23 cellular contexts compared by ENCODE assay signal in genomic region chr10:48580236-48580635, GRCh38. TPM values are rescaled to one million over a fixed set of nuclear protein-coding genes. Genes with fewer than 3 reads are reported as not detected.
"Had no signal": no experiment of that assay in that cellular context is flagged by ENCODE, and none has a peak within 500 bp of the region (broad histone marks: within the 10 kb centered on the region; RNA-seq: fewer than 3 reads in every experiment).

No MANE protein-coding gene starts in this region.

- H3K36me3 ChIP-seq: adrenal gland, breast epithelium, neutrophil, spleen, tibial artery, uterus had no signal

- H3K4me3 ChIP-seq: adrenal gland, breast epithelium, lung, spleen, tibial artery, uterus had no signal

- H3K27ac Mint-ChIP-seq: activated CD4-positive, alpha-beta T cell treated with anti-CD3 and anti-CD28 coated beads, Interleukin-2, amount 10 ng/mL, durations not matched to agents 7 days and 5 days; activated CD8-positive, alpha-beta T cell treated with anti-CD3 and anti-CD28 coated beads, Interleukin-2, amount 10 ng/mL, durations not matched to agents 7 days and 5 days; activated T-cell treated with anti-CD3 and anti-CD28 coated beads, Interleukin-2, amount 50 U/mL, for 72 hours; effector memory CD8-positive, alpha-beta T cell; naive thymus-derived CD4-positive, alpha-beta T cell had no signal

- H3K36me3 Mint-ChIP-seq: naive thymus-derived CD4-positive, alpha-beta T cell had no signal

- H3K4me1 Mint-ChIP-seq: activated CD4-positive, alpha-beta T cell treated with anti-CD3 and anti-CD28 coated beads, Interleukin-2, amount 10 ng/mL, durations not matched to agents 7 days and 5 days had no signal

- H3K9me3 ChIP-seq: adrenal gland, breast epithelium, neutrophil, tibial artery, uterus had no signal

- H3K4me1 ChIP-seq: adrenal gland, breast epithelium, foreskin keratinocyte, tibial artery had no signal

- H3K4me3 Mint-ChIP-seq: activated CD4-positive, alpha-beta T cell treated with anti-CD3 and anti-CD28 coated beads, Interleukin-2, amount 10 ng/mL, durations not matched to agents 7 days and 5 days; activated CD8-positive, alpha-beta T cell treated with anti-CD3 and anti-CD28 coated beads, Interleukin-2, amount 10 ng/mL, durations not matched to agents 7 days and 5 days; activated T-cell treated with anti-CD3 and anti-CD28 coated beads, Interleukin-2, amount 50 U/mL, for 72 hours; effector memory CD8-positive, alpha-beta T cell; naive thymus-derived CD4-positive, alpha-beta T cell had no signal

- DNase-seq: activated CD4-positive, alpha-beta T cell treated with anti-CD3 and anti-CD28 coated beads, Interleukin-2, amount 10 ng/mL, durations not matched to agents 7 days and 5 days; activated CD8-positive, alpha-beta memory T cell treated with anti-CD3 and anti-CD28 coated beads, Interleukin-2, amount 50 U/mL, for 48 hours; activated CD8-positive, alpha-beta T cell treated with anti-CD3 and anti-CD28 coated beads, Interleukin-2, amount 10 ng/mL, durations not matched to agents 7 days and 5 days; activated gamma-delta T cell treated with Interleukin-2 at 50 U/mL for 16 hours; activated T-cell treated with anti-CD3 and anti-CD28 coated beads, Interleukin-2, amount 50 U/mL, for 72 hours; cerebellar nuclear complex; dermis blood vessel endothelial cell; effector memory CD8-positive, alpha-beta T cell; foreskin keratinocyte; midbrain; naive thymus-derived CD4-positive, alpha-beta T cell; spleen; stimulated activated CD4-positive, alpha-beta T cell treated with anti-CD3 and anti-CD28 coated beads, Interleukin-4, amount 100 ng/mL, for 4 hours; stimulated activated naive CD4-positive, alpha-beta T cell; T1000; tibial artery; uterus had no signal

- H3K9me3 Mint-ChIP-seq: activated CD4-positive, alpha-beta T cell treated with anti-CD3 and anti-CD28 coated beads, Interleukin-2, amount 10 ng/mL, durations not matched to agents 7 days and 5 days; activated naive CD4-positive, alpha-beta T cell treated with anti-CD3 and anti-CD28 coated beads, Interleukin-2, amount 50 U/mL, for 72 hours; effector memory CD8-positive, alpha-beta T cell had no signal

- H3K27me3 ChIP-seq: adrenal gland, breast epithelium, neutrophil, tibial artery, uterus had no signal

- H3K27ac ChIP-seq: adrenal gland, breast epithelium, foreskin keratinocyte, neutrophil, spleen, tibial artery had no signal

- ATAC-seq: activated CD8-positive, alpha-beta T cell treated with anti-CD3 and anti-CD28 coated beads, Interleukin-2, amount 10 ng/mL, durations not matched to agents 7 days and 5 days; activated naive CD4-positive, alpha-beta T cell treated with anti-CD3 and anti-CD28 coated beads, Interleukin-2, amount 50 U/mL, for 72 hours; activated T-cell treated with anti-CD3 and anti-CD28 coated beads, Interleukin-2, amount 50 U/mL, for 72 hours; effector memory CD8-positive, alpha-beta T cell; foreskin keratinocyte; naive thymus-derived CD4-positive, alpha-beta T cell had no signal

RNA-seq across cellular contexts. Expression of gene ARHGAP22, which starts 24.6 kb away (rescaled TPM):
- total RNA-seq: activated CD4-positive, alpha-beta T cell treated with anti-CD3 and anti-CD28 coated beads, Interleukin-2, amount 10 ng/mL, durations not matched to agents 7 days and 5 days; activated CD8-positive, alpha-beta T cell treated with anti-CD3 and anti-CD28 coated beads, Interleukin-2, amount 10 ng/mL, durations not matched to agents 7 days and 5 days; activated naive CD4-positive, alpha-beta T cell treated with anti-CD3 and anti-CD28 coated beads, Interleukin-2, amount 50 U/mL, for 72 hours; activated T-cell treated with anti-CD3 and anti-CD28 coated beads, Interleukin-2, amount 50 U/mL, for 72 hours; T-helper 1 cell treated with Interleukin-12 subunit alpha and Interleukin-12 subunit beta and Interleukin-4 antibody, amounts not matched to agents 30 ng/mL and 1 ng/mL, for 36 hours had no signal
- polyA plus RNA-seq: naive thymus-derived CD4-positive, alpha-beta T cell had no signal
